In the genomic region with DNA sequence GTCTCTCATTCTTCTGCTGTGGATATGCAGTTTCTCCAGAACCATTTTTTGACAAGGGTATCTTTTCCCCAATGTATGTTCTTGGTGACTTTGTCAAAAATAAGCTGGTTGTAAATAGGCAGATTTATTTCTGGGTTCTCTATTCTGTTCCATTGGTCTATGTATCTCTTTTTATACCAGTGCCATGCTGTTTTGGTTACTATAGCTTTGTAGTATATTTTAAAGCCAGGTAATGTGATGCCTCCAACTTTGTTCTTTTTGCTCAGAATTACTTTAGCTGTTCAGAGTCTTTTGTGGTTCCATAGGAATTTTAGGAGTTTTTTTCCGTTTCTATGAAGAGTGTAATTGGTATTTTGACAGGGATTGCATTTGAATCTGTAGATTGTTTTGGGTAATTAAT, we compare ENCODE assay signal across 30 cellular contexts. TPM values are rescaled to one million over a fixed set of nuclear protein-coding genes. Genes with fewer than 3 reads are reported as not detected.
"Had no signal": no experiment of that assay in that cellular context is flagged by ENCODE, and none has a peak within 500 bp of the region (broad histone marks: within the 10 kb centered on the region; RNA-seq: fewer than 3 reads in every experiment).

No MANE protein-coding gene starts in this region.

- H3K9me3 ChIP-seq: suprapubic skin, testis, thoracic aorta, thyroid gland, upper lobe of left lung, upper lobe of right lung, vagina had no signal

- H3K27ac ChIP-seq: stomach, suprapubic skin, testis, thoracic aorta, thyroid gland, tibial artery, tibial nerve, transverse colon, upper lobe of left lung, upper lobe of right lung, uterus, vagina had no signal

- H3K4me1 ChIP-seq: suprapubic skin, testis, thyroid gland, tibial artery, upper lobe of right lung, uterus, vagina had no signal

- ATAC-seq: stimulated activated effector memory CD8-positive, alpha-beta T cell treated with anti-CD3 and anti-CD28 coated beads, Interleukin-12 subunit alpha, Interleukin-12 subunit beta, amount 100 ng/mL, for 72 hours; stimulated activated memory B cell treated with anti-CD40 and anti-IgM and Interleukin-4, amounts not matched to agents 10 μg/mL and 1 μg/mL and 100 μg/mL, for 72 hours; stimulated activated naive B cell treated with anti-CD40 and anti-IgM and Interleukin-4, amounts not matched to agents 10 μg/mL and 1 μg/mL and 100 μg/mL, for 72 hours; stimulated activated naive CD8-positive, alpha-beta T cell treated with anti-CD3 and anti-CD28 coated beads, Interleukin-15, amount 100 ng/mL, for 72 hours; stimulated activated naive CD8-positive, alpha-beta T cell treated with anti-CD3 and anti-CD28 coated beads, Interleukin-15, Interleukin-2, amounts not matched to agents 100 U/mL and 50 U/mL, for 24 hours; upper lobe of right lung had no signal

- H3K4me3 ChIP-seq: stomach, suprapubic skin, testis, thoracic aorta, thyroid gland, tibial artery, tibial nerve, transverse colon, upper lobe of left lung, upper lobe of right lung, uterus, vagina had no signal

- FAIRE-seq: urothelium cell line had no signal

- H3K36me3 ChIP-seq: stomach, suprapubic skin, thoracic aorta, thyroid gland, tibial artery, tibial nerve, transverse colon, upper lobe of left lung, upper lobe of right lung, uterus, vagina had no signal

- DNase-seq: stimulated activated CD4-positive, alpha-beta T cell treated with anti-CD3 and anti-CD28 coated beads, Interleukin-2, amount 100 ng/mL, for 48 hours; stimulated activated CD4-positive, alpha-beta T cell treated with anti-CD3 and anti-CD28 coated beads, Interleukin-4, amount 100 ng/mL, for 1 hour; stimulated activated CD4-positive, alpha-beta T cell treated with anti-CD3 and anti-CD28 coated beads, Interleukin-4, amount 100 ng/mL, for 24 hours; stimulated activated CD4-positive, alpha-beta T cell treated with anti-CD3 and anti-CD28 coated beads, Interleukin-4, amount 100 ng/mL, for 4 hours; stimulated activated CD8-positive, alpha-beta memory T cell treated with anti-CD3 and anti-CD28 coated beads, Interleukin-4, amount 100 ng/mL, for 48 hours; stimulated activated naive B cell treated with anti-CD40 and anti-IgM and Interleukin-4, amounts not matched to agents 10 μg/mL and 1 μg/mL and 100 μg/mL, for 72 hours; stimulated activated naive CD4-positive, alpha-beta T cell; stimulated activated naive CD4-positive, alpha-beta T cell treated with Interleukin-2 at 50 U/mL for 16 hours; stimulated activated naive CD8-positive, alpha-beta T cell treated with anti-CD3 and anti-CD28 coated beads, Interleukin-15, amount 100 ng/mL, for 72 hours; stimulated activated naive CD8-positive, alpha-beta T cell treated with anti-CD3 and anti-CD28 coated beads, Interleukin-15, Interleukin-2, amounts not matched to agents 100 U/mL and 50 U/mL, for 24 hours; stomach; substantia nigra; testis; thyroid gland; tibial artery; transverse colon; trophoblast cell; upper lobe of left lung; upper lobe of right lung; uterus had no signal

- H3K27me3 ChIP-seq: testis, thyroid gland, tibial nerve, upper lobe of left lung, uterus, vagina had no signal

RNA-seq across cellular contexts. Expression of a gene that starts 12.4 kb away (rescaled TPM):
- total RNA-seq: stomach, subcutaneous adipose tissue, suprapubic skin, thoracic aorta, thyroid gland, tibial nerve, transverse colon, upper lobe of right lung, ureter, urinary bladder, uterus, vagina had no signal
- polyA plus RNA-seq: stomach had no signal
